ENCODE assay signal across 16 cellular contexts in genomic region chr9:92679413-92680165, GRCh38.
"Had no signal": no experiment of that assay in that cellular context is flagged by ENCODE, and none has a peak within 500 bp of the region (broad histone marks: within the 10 kb centered on the region; RNA-seq: fewer than 3 reads in every experiment).

No MANE protein-coding gene starts in this region.

- H3K4me3 ChIP-seq: gastrocnemius medialis, lung, mucosa of descending colon, stomach, thyroid gland, uterus had no signal

- DNase-seq: activated CD8-positive, alpha-beta memory T cell treated with anti-CD3 and anti-CD28 coated beads, Interleukin-2, amount 10 ng/mL, durations not matched to agents 7 days and 5 days; activated gamma-delta T cell; activated T-cell treated with anti-CD3 and anti-CD28 coated beads, Interleukin-2, amount 50 U/mL, for 48 hours; amygdala; brain microvascular endothelial cell; gastrocnemius medialis; left cardiac atrium; mucosa of descending colon; natural killer cell; stomach; T-helper 2 cell; thyroid gland; uterus had no signal

- H3K9me3 ChIP-seq: gastrocnemius medialis, mucosa of descending colon, stomach, thyroid gland, uterus had no signal

- ATAC-seq: activated CD8-positive, alpha-beta memory T cell treated with anti-CD3 and anti-CD28 coated beads, Interleukin-2, amount 10 ng/mL, durations not matched to agents 7 days and 5 days; gastrocnemius medialis; mucosa of descending colon; natural killer cell had no signal

- FAIRE-seq: TTC549 had no signal

- H3K36me3 ChIP-seq: brain microvascular endothelial cell, gastrocnemius medialis, stomach, thyroid gland, uterus had no signal

- H3K4me1 ChIP-seq: gastrocnemius medialis, stomach, thyroid gland, uterus had no signal

- H3K4me3 Mint-ChIP-seq: activated CD8-positive, alpha-beta memory T cell treated with anti-CD3 and anti-CD28 coated beads, Interleukin-2, amount 10 ng/mL, durations not matched to agents 7 days and 5 days; activated naive CD8-positive, alpha-beta T cell; natural killer cell had no signal

- H3K27ac ChIP-seq: brain microvascular endothelial cell, gastrocnemius medialis, stomach, thyroid gland, uterus had no signal

- H3K27me3 ChIP-seq: brain microvascular endothelial cell, gastrocnemius medialis, stomach, thyroid gland, uterus had no signal

- H3K27me3 Mint-ChIP-seq: activated CD8-positive, alpha-beta memory T cell treated with anti-CD3 and anti-CD28 coated beads, Interleukin-2, amount 10 ng/mL, durations not matched to agents 7 days and 5 days; activated naive CD8-positive, alpha-beta T cell had no signal

- H3K9me3 Mint-ChIP-seq: natural killer cell had no signal

- H3K4me1 Mint-ChIP-seq: activated CD8-positive, alpha-beta memory T cell treated with anti-CD3 and anti-CD28 coated beads, Interleukin-2, amount 10 ng/mL, durations not matched to agents 7 days and 5 days; natural killer cell had no signal

- H3K27ac Mint-ChIP-seq: activated CD8-positive, alpha-beta memory T cell treated with anti-CD3 and anti-CD28 coated beads, Interleukin-2, amount 10 ng/mL, durations not matched to agents 7 days and 5 days; activated naive CD8-positive, alpha-beta T cell; natural killer cell had no signal

- H3K36me3 Mint-ChIP-seq: activated naive CD8-positive, alpha-beta T cell; natural killer cell had no signal
